Comparison of ENCODE assay signal across 1 cellular context in genomic region chr16:1651509-1652342, GRCh38.
TF ChIP-seq lines count a peak whose summit lies in the region.

No MANE protein-coding gene starts in this region.

TF ChIP-seq in GM12878, 131 proteins besides CTCF, POLR2A, EP300 and RAD21:
- TF ChIP-seq ESRRA (IDR thresholded peaks at IDR 0.05; ENCODE audit: low read length) = peak; percentile 69; the same call in 1 of the 2 replicates
- TF ChIP-seq NR2C2 (IDR thresholded peaks at IDR 0.05; ENCODE audit: borderline replicate concordance, control insufficient read depth, insufficient read length, low read depth) = peak; percentile 66
- TF ChIP-seq STAT1 (conservative IDR thresholded peaks at IDR 0.05) = no peak
- no peak for TF ChIP-seq RFX5 (IDR thresholded peaks at IDR 0.05; ENCODE audit: low read depth, low read length)
- peak; percentile 91 for TF ChIP-seq NR2F1 (conservative IDR thresholded peaks at IDR 0.05)
- TF ChIP-seq NR2C1 (IDR thresholded peaks at IDR 0.05) = peak; percentile 68; the same call in 1 of the 2 replicates
